Comparison of ENCODE assay signal across 8 cellular contexts in the genomic region with DNA sequence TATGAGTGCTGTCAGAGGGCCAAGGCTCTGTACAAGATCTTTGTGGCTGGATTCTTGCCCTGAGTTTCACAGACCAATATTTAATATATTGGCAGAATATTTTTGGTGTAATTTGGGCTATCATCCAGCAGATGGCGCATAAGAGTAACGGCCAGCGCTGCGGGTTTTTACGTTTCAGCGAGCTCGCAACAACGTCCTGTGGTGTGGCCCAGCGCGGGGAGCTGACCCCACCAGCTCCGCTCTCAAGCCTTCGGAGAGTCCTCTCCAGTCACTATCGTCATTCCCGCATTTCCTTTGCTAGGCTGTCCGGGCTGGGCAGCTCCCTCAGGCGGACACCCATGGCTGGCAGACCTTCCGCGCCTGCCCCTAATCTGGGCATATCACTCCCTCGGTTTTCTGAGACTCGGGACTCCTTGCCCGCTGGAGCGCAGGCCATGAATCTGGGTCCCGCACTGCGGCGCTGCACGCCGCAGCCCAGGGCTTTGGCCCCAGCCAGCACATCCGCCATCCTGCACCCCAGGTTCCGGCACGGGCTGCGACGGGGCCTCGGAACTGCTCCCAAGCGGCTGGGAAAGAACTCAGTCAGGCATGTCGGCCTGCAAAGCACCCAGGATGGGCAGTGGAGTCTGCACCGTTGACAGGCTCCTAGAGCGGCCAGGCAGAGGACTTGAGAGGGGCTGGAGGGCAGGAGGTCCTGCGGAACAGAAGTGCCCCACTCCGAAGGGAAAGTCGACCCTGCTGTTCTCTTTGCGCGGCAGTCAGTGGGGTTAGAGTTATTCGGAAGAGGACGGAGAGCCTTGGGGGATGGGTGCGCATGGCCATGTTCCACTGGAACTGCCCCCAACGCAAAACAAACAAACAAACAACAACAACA. TPM values are rescaled to one million over a fixed set of nuclear protein-coding genes. Genes with fewer than 3 reads are reported as not detected.
DNase-seq lines count a peak whose midpoint lies in the region; ATAC-seq and TF ChIP-seq lines count a peak whose summit lies in the region.

No MANE protein-coding gene starts in this region.

- H3K36me3 Mint-ChIP-seq in activated naive CD8-positive, alpha-beta T cell treated with anti-CD3 and anti-CD28 coated beads, Interleukin-2, amount 10 ng/mL, durations not matched to agents 7 days and 5 days = no peaks in the 10 kb centered on the region

- H3K4me2 ChIP-seq in SU-DHL-6 (ENCODE audit: low read depth, low read length, poor library complexity, severe bottlenecking) (no peak overlapping the region), parathyroid adenoma (ENCODE audit: low read length) (peak overlapping the region; percentile 99)

- H4K20me1 ChIP-seq in SU-DHL-6 (ENCODE audit: low read depth, low read length) = no peaks in the 10 kb centered on the region

- peaks cover 24% of the 10 kb centered on the region for H3K27me3 Mint-ChIP-seq in activated naive CD8-positive, alpha-beta T cell treated with anti-CD3 and anti-CD28 coated beads, Interleukin-2, amount 10 ng/mL, durations not matched to agents 7 days and 5 days

- H3K9me3 ChIP-seq in SU-DHL-6 (ENCODE audit: insufficient read depth, low read length) (no peaks in the 10 kb centered on the region), heart right ventricle (no peaks in the 10 kb centered on the region), parathyroid adenoma (ENCODE audit: control insufficient read depth, low read length) (no peaks in the 10 kb centered on the region), thyroid gland (no peaks in the 10 kb centered on the region)

- no peak for TF ChIP-seq POLR2A in thyroid gland (IDR thresholded peaks at IDR 0.05)

- H3K4me3 Mint-ChIP-seq in activated naive CD8-positive, alpha-beta T cell treated with anti-CD3 and anti-CD28 coated beads, Interleukin-2, amount 10 ng/mL, durations not matched to agents 7 days and 5 days = peak overlapping the region; percentile 92

- no peaks in the 10 kb centered on the region for H3K9me3 Mint-ChIP-seq in activated naive CD8-positive, alpha-beta T cell treated with anti-CD3 and anti-CD28 coated beads, Interleukin-2, amount 10 ng/mL, durations not matched to agents 7 days and 5 days

- peak overlapping the region; percentile 81 for H3K27ac Mint-ChIP-seq in activated naive CD8-positive, alpha-beta T cell treated with anti-CD3 and anti-CD28 coated beads, Interleukin-2, amount 10 ng/mL, durations not matched to agents 7 days and 5 days

- no peaks in the 10 kb centered on the region for H3K36me3 ChIP-seq in SU-DHL-6 (ENCODE audit: low read length)
- no peaks in the 10 kb centered on the region for H3K36me3 ChIP-seq in heart right ventricle
- H3K36me3 ChIP-seq in parathyroid adenoma (ENCODE audit: control insufficient read depth, insufficient read depth, low read length) = no peaks in the 10 kb centered on the region
- H3K36me3 ChIP-seq in thyroid gland = no peaks in the 10 kb centered on the region

- H2AFZ ChIP-seq in SU-DHL-6 (ENCODE audit: low read depth, low read length, severe bottlenecking) (no peak overlapping the region), parathyroid adenoma (peak overlapping the region; percentile 90)

- H3F3A ChIP-seq in SU-DHL-6 (ENCODE audit: insufficient read depth) = no peaks in the 10 kb centered on the region

- H3K4me1 ChIP-seq in heart right ventricle (peaks cover 0 to 16% (median 0%) of the 10 kb centered on the region in 9 donors), parathyroid adenoma (no peaks in the 10 kb centered on the region), thyroid gland (peaks cover 7 to 10% of the 10 kb centered on the region in 2 donors)

- peak; percentile 60 for DNase-seq in SIG-M5 treated with dmso at 0.1 percent for 504 hours (lab: John Stamatoyannopoulos, UW; ENCODE audit: unreplicated experiment)
- no peak for DNase-seq in SIG-M5 (lab: John Stamatoyannopoulos, UW)
- peak; percentile 72 for DNase-seq in KG1 (lab: John Stamatoyannopoulos, UW)
- DNase-seq in activated naive CD8-positive, alpha-beta T cell treated with anti-CD3 and anti-CD28 coated beads, Interleukin-2, amount 10 ng/mL, durations not matched to agents 7 days and 5 days = peak; percentile 75
- peak; percentile 67 to 70 for DNase-seq in heart right ventricle
- DNase-seq in thyroid gland = peak; percentile 53 to 61

- peak; percentile 79 for ATAC-seq in activated naive CD8-positive, alpha-beta T cell treated with anti-CD3 and anti-CD28 coated beads, Interleukin-2, amount 10 ng/mL, durations not matched to agents 7 days and 5 days (ENCODE audit: low read depth)
- peak; percentile 90 to 95 (median 94) for ATAC-seq in heart right ventricle

- 5% methylated on average over 41 to 46 of the region's 46 CpGs for whole genome bisulfite sequencing in heart right ventricle, 2 donors
- 6 to 8% methylated on average over 18 to 24 of the region's 46 CpGs for WGBS in thyroid gland, 2 donors

- H3K9ac ChIP-seq in SU-DHL-6 (ENCODE audit: low read length) (no peak overlapping the region), parathyroid adenoma (no peak overlapping the region)

- no peaks in the 10 kb centered on the region for H3K27me3 ChIP-seq in SU-DHL-6 (ENCODE audit: low read length)
- no peaks in the 10 kb centered on the region for H3K27me3 ChIP-seq in heart right ventricle
- H3K27me3 ChIP-seq in parathyroid adenoma (ENCODE audit: control insufficient read depth, insufficient read depth, low read length) = no peaks in the 10 kb centered on the region
- no peaks in the 10 kb centered on the region for H3K27me3 ChIP-seq in thyroid gland

- peak; percentile 34 for TF ChIP-seq CTCF in SU-DHL-6 (IDR thresholded peaks at IDR 0.05; ENCODE audit: insufficient read depth, low read length, poor library complexity, severe bottlenecking)
- TF ChIP-seq CTCF in heart right ventricle (IDR thresholded peaks at IDR 0.05) = peak; percentile 73 to 90 (median 81)
- peak; percentile 88 for TF ChIP-seq CTCF in parathyroid adenoma (IDR thresholded peaks at IDR 0.05)
- TF ChIP-seq CTCF in thyroid gland (IDR thresholded peaks at IDR 0.05) = peak; percentile 67 to 82 (median 72)

- H3K27ac ChIP-seq in SU-DHL-6 (ENCODE audit: low read depth, low read length) (no peak overlapping the region), heart right ventricle (peak overlapping the region in 9 of 10 donors; percentile 64 to 92 (median 83)), parathyroid adenoma (peak overlapping the region; percentile 42), thyroid gland (peak overlapping the region in 2 of 3 donors; percentile 48 to 63)

- POLR2A ChIA-PET in activated naive CD8-positive, alpha-beta T cell treated with anti-CD3 and anti-CD28 coated beads, Interleukin-2, amount 10 ng/mL, durations not matched to agents 7 days and 5 days (lab: Charles Lee) = interaction anchor here (0.7 to 1.0 kb wide), 2 partner anchors 36 to 523 kb away, joined by 3 to 6 read pairs; no protein-coding TSS in a partner anchor

- H3K4me3 ChIP-seq in SU-DHL-6 (ENCODE audit: insufficient read depth, low read length, poor library complexity, severe bottlenecking) (no peak overlapping the region), heart right ventricle (peak overlapping the region; percentile 47 to 69 (median 64)), parathyroid adenoma (ENCODE audit: low read depth, low read length) (peak overlapping the region; percentile 62), thyroid gland (replicated peaks in 1 of 3) (peak overlapping the region; percentile 26 to 54 (median 38))

- intact Hi-C loops in heart right ventricle (cut with DNase I) (loop anchor here (1.0 to 10.0 kb wide), 7 partner anchors 37 to 411 kb away; no protein-coding TSS in a partner anchor), thyroid gland (cut with DNase I) (no loop called here)

- H3K79me2 ChIP-seq in SU-DHL-6 (ENCODE audit: insufficient read depth, low read length) (no peaks in the 10 kb centered on the region), parathyroid adenoma (no peaks in the 10 kb centered on the region)

- peaks cover 9% of the 10 kb centered on the region for H3K4me1 Mint-ChIP-seq in activated naive CD8-positive, alpha-beta T cell treated with anti-CD3 and anti-CD28 coated beads, Interleukin-2, amount 10 ng/mL, durations not matched to agents 7 days and 5 days

- no peaks in the 10 kb centered on the region for H3K9me2 ChIP-seq in SU-DHL-6 (replicated peaks; ENCODE audit: insufficient read depth, low read length)

RNA-seq across cellular contexts. Expression of gene OLR1, which starts 18.4 kb away (rescaled TPM):
- not detected for total RNA-seq in activated naive CD8-positive, alpha-beta T cell treated with anti-CD3 and anti-CD28 coated beads, Interleukin-2, amount 10 ng/mL, durations not matched to agents 7 days and 5 days
- 1 to 10 TPM in 2 of 10 donors, under 1 TPM in 7, not detected in 1; 0.26 to 2.2 (median 0.49) TPM for total RNA-seq in heart right ventricle
- under 1 TPM in 1 of 2 donors, not detected in 1; 0.07 TPM for polyA plus RNA-seq in heart right ventricle
- total RNA-seq in thyroid gland = 1 to 10 TPM in 2 of 4 donors, under 1 TPM in 2; 0.33 to 2.4 (median 0.87) TPM

RNA-seq across cellular contexts. Expression of gene CLEC7A, which starts 23.5 kb away (rescaled TPM):
- total RNA-seq in activated naive CD8-positive, alpha-beta T cell treated with anti-CD3 and anti-CD28 coated beads, Interleukin-2, amount 10 ng/mL, durations not matched to agents 7 days and 5 days = under 1 TPM; 0.36 to 0.48 TPM
- total RNA-seq in heart right ventricle (10 to 100 TPM in 1 of 10 donors, 1 to 10 TPM in 7, under 1 TPM in 2; 0.94 to 15.2 (median 1.8) TPM), thyroid gland (1 to 10 TPM; 2.7 to 9.4 (median 5.2) TPM)
- polyA plus RNA-seq in heart right ventricle = 1 to 10 TPM; 1.0 to 1.9 TPM

RNA-seq across cellular contexts. Expression of gene TMEM52B, which starts 25.3 kb away (rescaled TPM):
- total RNA-seq in activated naive CD8-positive, alpha-beta T cell treated with anti-CD3 and anti-CD28 coated beads, Interleukin-2, amount 10 ng/mL, durations not matched to agents 7 days and 5 days = not detected
- total RNA-seq in heart right ventricle = not detected
- polyA plus RNA-seq in heart right ventricle = under 1 TPM in 1 of 2 donors, not detected in 1; 0.03 TPM
- not detected for total RNA-seq in thyroid gland

RNA-seq across cellular contexts. Expression of gene CLEC1A, which starts 54.7 kb away (rescaled TPM):
- not detected for total RNA-seq in activated naive CD8-positive, alpha-beta T cell treated with anti-CD3 and anti-CD28 coated beads, Interleukin-2, amount 10 ng/mL, durations not matched to agents 7 days and 5 days
- total RNA-seq in heart right ventricle (1 to 10 TPM; 1.2 to 6.6 (median 2.7) TPM), thyroid gland (1 to 10 TPM; 2.5 to 9.7 (median 5.2) TPM)
- 1 to 10 TPM; 4.3 to 4.8 TPM for polyA plus RNA-seq in heart right ventricle

RNA-seq across cellular contexts. Expression of gene GABARAPL1, which starts 59.2 kb away (rescaled TPM):
- total RNA-seq in activated naive CD8-positive, alpha-beta T cell treated with anti-CD3 and anti-CD28 coated beads, Interleukin-2, amount 10 ng/mL, durations not matched to agents 7 days and 5 days = 10 to 100 TPM; 50.9 to 56.2 TPM
- 100 to 1,000 TPM; 285 to 512 (median 413) TPM for total RNA-seq in heart right ventricle
- polyA plus RNA-seq in heart right ventricle = 100 to 1,000 TPM; 111 to 177 TPM
- 100 to 1,000 TPM; 115 to 216 (median 148) TPM for total RNA-seq in thyroid gland

Comparison
In these comparisons a context has a peak if more than half of its experiments do, and no peak if none do; other contexts are left out.
1. CTCF ChIP-seq: peak in every context shown above with its lines; median percentile 88 in parathyroid adenoma; 81 in heart right ventricle; 72 in thyroid gland; 34 in SU-DHL-6.